19 cellular contexts compared by ENCODE assay signal in the genomic region with DNA sequence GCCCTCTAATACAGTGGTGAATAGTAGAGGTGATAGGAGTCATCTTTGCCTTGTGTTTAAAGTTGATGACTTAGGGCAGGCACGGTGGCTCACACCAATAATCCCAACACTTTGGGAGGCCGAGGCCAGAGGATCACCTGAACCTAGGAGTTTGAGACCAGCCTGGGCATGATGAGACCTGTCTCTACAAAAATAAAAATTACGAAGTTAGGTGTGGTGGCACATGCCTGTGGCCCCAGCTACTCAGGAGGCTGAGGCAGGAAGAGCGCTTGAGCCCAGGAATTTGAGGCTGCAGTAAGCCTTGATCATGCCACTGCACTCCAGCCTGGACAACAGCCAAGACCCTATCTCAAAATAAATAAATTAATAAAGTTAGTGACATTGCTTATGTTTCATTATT. TPM values are rescaled to one million over a fixed set of nuclear protein-coding genes. Genes with fewer than 3 reads are reported as not detected.
DNase-seq lines count a peak whose midpoint lies in the region; ATAC-seq, FAIRE-seq and TF ChIP-seq lines count a peak whose summit lies in the region.
"Had no signal": no experiment of that assay in that cellular context is flagged by ENCODE, and none has a peak within 500 bp of the region (broad histone marks: within the 10 kb centered on the region; RNA-seq: fewer than 3 reads in every experiment).

No MANE protein-coding gene starts in this region.

- intact Hi-C loops in activated naive CD4-positive, alpha-beta T cell treated with anti-CD3 and anti-CD28 coated beads for 36 hours (cut with micrococcal nuclease) = no loop called here
- intact Hi-C loops in IMR-90 (cut with micrococcal nuclease) = no loop called here

- H3K27ac ChIP-seq in IMR-90 (ENCODE audit: insufficient read depth, low read length) (no peak overlapping the region; the same call in 1 of the 2 replicates), neutrophil (peak overlapping the region; percentile 13), small intestine (ENCODE audit: low read depth in 1 of 2, low read length in 1 of 2) (no peak overlapping the region)
- H3K27ac ChIP-seq: BLaER1 treated with 17β-estradiol and CSF1 and Interleukin-3, amounts not matched to agents 10 nM and 100 nM; GM23248; KMS-11; PC-9 had no signal

- H4K8ac ChIP-seq in IMR-90 (ENCODE audit: low read depth in 2 of 2, low read length in 2 of 2) = no peak overlapping the region

- H3K36me3 ChIP-seq in IMR-90 (ENCODE audit: control insufficient read depth, insufficient read depth, low read length) (peaks cover 16% of the 10 kb centered on the region), neutrophil (peaks cover 60% of the 10 kb centered on the region), small intestine (ENCODE audit: control insufficient read depth in 2 of 2, insufficient read depth in 2 of 2, low read length in 2 of 2) (peaks cover under 1 to 11% of the 10 kb centered on the region in 2 donors)

- H3K4me3 ChIP-seq in IMR-90 (ENCODE audit: insufficient read depth, low read depth, low read length) (no peak overlapping the region), neutrophil (ENCODE audit: low read depth in 1 of 2, low read length in 1 of 2) (no peak overlapping the region), small intestine (ENCODE audit: low read depth in 1 of 2, low read length in 2 of 2) (no peak overlapping the region)
- H3K4me3 ChIP-seq: BLaER1 treated with 17β-estradiol and CSF1 and Interleukin-3, amounts not matched to agents 10 nM and 100 nM; GM23248; PC-9 had no signal

- H3K9me3 ChIP-seq in IMR-90 (ENCODE audit: control insufficient read depth, insufficient read depth, low read length) (no peaks in the 10 kb centered on the region), neutrophil (no peaks in the 10 kb centered on the region), small intestine (ENCODE audit: control insufficient read depth, low read depth) (no peaks in the 10 kb centered on the region)

- H3K56ac ChIP-seq in IMR-90 (ENCODE audit: extremely low read depth, insufficient read depth, low read length) = no peak overlapping the region

- no peak for TF ChIP-seq RAD21 in IMR-90 (IDR thresholded peaks at IDR 0.05; ENCODE audit: low read length)

- H2BK120ac ChIP-seq in IMR-90 (ENCODE audit: low read depth, low read length) = no peak overlapping the region

- no peak overlapping the region for H2BK15ac ChIP-seq in IMR-90 (ENCODE audit: low read depth, low read length)

- DNase-seq in activated naive CD4-positive, alpha-beta T cell treated with anti-CD3 and anti-CD28 coated beads for 36 hours = no peak
- no peak for DNase-seq in activated naive CD4-positive, alpha-beta T cell (lab: John Stamatoyannopoulos, UW)
- no peak for DNase-seq in IMR-90
- no peak for DNase-seq in central memory CD8-positive, alpha-beta T cell (ENCODE audit: low spot score in 2 of 2)
- no peak for DNase-seq in small intestine
- no peak for DNase-seq in HTR-8/SVneo (ENCODE audit: insufficient read length, low spot score)
- DNase-seq in cerebellar cortex (ENCODE audit: low spot score) = no peak
- DNase-seq: DND-41, GDM1, GM23248, MM.1S, NCI-H1105, NCI-H1694 treated with DMSO at 0.1 percent for 48 hours, NCI-H774, PC-9 had no signal

- no peak overlapping the region for H3K23ac ChIP-seq in IMR-90 (ENCODE audit: low read depth, low read length)

- H4K91ac ChIP-seq in IMR-90 (ENCODE audit: insufficient read depth, low read depth, low read length) = no peak overlapping the region

- H3K9me3 Mint-ChIP-seq in activated naive CD4-positive, alpha-beta T cell treated with anti-CD3 and anti-CD28 coated beads for 36 hours = no peaks in the 10 kb centered on the region
- no peaks in the 10 kb centered on the region for H3K9me3 Mint-ChIP-seq in central memory CD8-positive, alpha-beta T cell

- no peak overlapping the region for H3K18ac ChIP-seq in IMR-90 (ENCODE audit: low read depth, low read length)

- no TSS peak for BruUV-seq in IMR-90 (replicated peaks; lab: Mats Ljungman, UMichigan)

- 100% methylated on average over 1 of the region's 4 CpGs; no CpG with 5 or more reads in 1 of the 2 experiments for WGBS in IMR-90 (ENCODE audit: extremely low coverage in 2 of 2, insufficient read length in 1 of 2), 2 experiments
- 93 to 96% (median 93%) methylated on average over 4 of the region's 4 CpGs for WGBS in small intestine, 3 donors

- CTCF ChIA-PET in activated naive CD4-positive, alpha-beta T cell treated with anti-CD3 and anti-CD28 coated beads for 36 hours (lab: Charles Lee) = interaction anchor here (0.6 kb wide), 1 partner anchor 62 kb away, joined by 3 read pairs; no protein-coding TSS in a partner anchor
- CTCF ChIA-PET in IMR-90 (lab: Yijun Ruan, JAX) = no interaction called here

- H3K79me1 ChIP-seq in IMR-90 (ENCODE audit: low read depth in 1 of 2, low read length in 2 of 2) = peaks cover 16 to 50% of the 10 kb centered on the region in 2 experiments

- no peak overlapping the region for H3K14ac ChIP-seq in IMR-90 (replicated peaks; ENCODE audit: low read depth, low read length)

- H4K5ac ChIP-seq in IMR-90 (ENCODE audit: low read depth, low read length) = no peak overlapping the region

- FAIRE-seq in small intestine (lab: Jason Lieb, UNC) (no peak), HTR-8/SVneo (lab: Jason Lieb, UNC) (no peak)

- H2BK5ac ChIP-seq in IMR-90 (ENCODE audit: low read depth, low read length, poor library complexity, severe bottlenecking) = peak overlapping the region; percentile 13

- H3K9me1 ChIP-seq in IMR-90 (ENCODE audit: insufficient read depth, low read length) = peaks cover 9% of the 10 kb centered on the region

- ATAC-seq in IMR-90 (ENCODE audit: low read depth) = no peak
- no peak for ATAC-seq in central memory CD8-positive, alpha-beta T cell (replicated peaks; ENCODE audit: extremely low read depth, poor library complexity, severe bottlenecking)
- ATAC-seq: Right ventricle myocardium inferior had no signal

- H3K4me1 ChIP-seq in IMR-90 (ENCODE audit: control insufficient read depth, insufficient read depth, low read length) (no peaks in the 10 kb centered on the region; the same call in 1 of the 2 replicates), neutrophil (ENCODE audit: control insufficient read depth in 1 of 2, insufficient read depth in 1 of 2, low read depth in 1 of 2, low read length in 1 of 2) (no peaks in the 10 kb centered on the region), small intestine (ENCODE audit: control insufficient read depth in 2 of 2, insufficient read depth in 1 of 2, low read depth in 1 of 2, low read length in 1 of 2) (no peaks in the 10 kb centered on the region)
- H3K4me1 ChIP-seq: BLaER1 treated with 17β-estradiol and CSF1 and Interleukin-3, amounts not matched to agents 10 nM and 100 nM had no signal

- no peak overlapping the region for H2AK9ac ChIP-seq in IMR-90 (replicated peaks; ENCODE audit: low read depth, low read length, poor library complexity)

- TF ChIP-seq POLR2A in IMR-90 (IDR thresholded peaks at IDR 0.05; ENCODE audit: low read depth, low read length) = no peak

- no peak overlapping the region for H3K4me3 Mint-ChIP-seq in activated naive CD4-positive, alpha-beta T cell treated with anti-CD3 and anti-CD28 coated beads for 36 hours
- H3K4me3 Mint-ChIP-seq in central memory CD8-positive, alpha-beta T cell = no peak overlapping the region

- H3K27ac Mint-ChIP-seq in activated naive CD4-positive, alpha-beta T cell treated with anti-CD3 and anti-CD28 coated beads for 36 hours = peak overlapping the region; percentile 41
- H3K27ac Mint-ChIP-seq in central memory CD8-positive, alpha-beta T cell (ENCODE audit: low read depth) = peak overlapping the region; percentile 73

- no peaks in the 10 kb centered on the region for H3K27me3 Mint-ChIP-seq in activated naive CD4-positive, alpha-beta T cell treated with anti-CD3 and anti-CD28 coated beads for 36 hours (ENCODE audit: low read depth)
- H3K27me3 Mint-ChIP-seq in central memory CD8-positive, alpha-beta T cell = no peaks in the 10 kb centered on the region

- H3K4me1 Mint-ChIP-seq in activated naive CD4-positive, alpha-beta T cell treated with anti-CD3 and anti-CD28 coated beads for 36 hours (ENCODE audit: low read depth) = peaks cover 34% of the 10 kb centered on the region
- peaks cover 40% of the 10 kb centered on the region for H3K4me1 Mint-ChIP-seq in central memory CD8-positive, alpha-beta T cell

- dilution Hi-C loops in IMR-90 (cut with HindIII; ENCODE audit: low sequenced_read_pairs, unreplicated experiment) = no loop called here

- H3K4me2 ChIP-seq in IMR-90 (ENCODE audit: low read depth, low read length) = no peak overlapping the region
- H3K4me2 ChIP-seq: BLaER1 treated with 17β-estradiol and CSF1 and Interleukin-3, amounts not matched to agents 10 nM and 100 nM; KMS-11; PC-9 had no signal

- no peak overlapping the region for H2BK20ac ChIP-seq in IMR-90 (ENCODE audit: low read depth, low read length)

- H3K9ac ChIP-seq in IMR-90 (ENCODE audit: low read depth, low read length) = no peak overlapping the region
- H3K9ac ChIP-seq: BLaER1 treated with 17β-estradiol and CSF1 and Interleukin-3, amounts not matched to agents 10 nM and 100 nM; GM23248; KMS-11 had no signal

- no peaks in the 10 kb centered on the region for H3K27me3 ChIP-seq in IMR-90 (ENCODE audit: control insufficient read depth, insufficient read depth, low read length)
- H3K27me3 ChIP-seq in neutrophil = no peaks in the 10 kb centered on the region
- no peaks in the 10 kb centered on the region for H3K27me3 ChIP-seq in small intestine (ENCODE audit: control insufficient read depth in 2 of 2, insufficient read depth in 2 of 2, low read length in 2 of 2)
- H3K27me3 ChIP-seq: BLaER1 treated with 17β-estradiol and CSF1 and Interleukin-3, amounts not matched to agents 10 nM and 100 nM had no signal

- H4K20me1 ChIP-seq in IMR-90 (ENCODE audit: insufficient read depth, low read length) = peaks cover 41% of the 10 kb centered on the region

- no peak for TF ChIP-seq CTCF in IMR-90 (conservative IDR thresholded peaks at IDR 0.05; ENCODE audit: low read depth, low read length)
- no peak for TF ChIP-seq CTCF in neutrophil (IDR thresholded peaks at IDR 0.05)

- no peak overlapping the region for H2AK5ac ChIP-seq in IMR-90 (ENCODE audit: low read depth, low read length)

- H3K4ac ChIP-seq in IMR-90 (ENCODE audit: low read depth, low read length) = no peak overlapping the region

- POLR2A ChIA-PET in IMR-90 (lab: Charles Lee; ENCODE audit: unreplicated experiment) = no interaction called here

- H3K36me3 Mint-ChIP-seq in activated naive CD4-positive, alpha-beta T cell treated with anti-CD3 and anti-CD28 coated beads for 36 hours (ENCODE audit: low read depth) = peaks cover 43% of the 10 kb centered on the region
- H3K36me3 Mint-ChIP-seq in central memory CD8-positive, alpha-beta T cell (ENCODE audit: insufficient read depth) = peaks cover 46% of the 10 kb centered on the region

- in situ Hi-C loops in IMR-90 (cut with MboI; ENCODE audit: low sequenced_read_pairs) = no loop called here

- H2AFZ ChIP-seq in IMR-90 (replicated peaks; ENCODE audit: low read length, poor library complexity) = no peak overlapping the region
- H2AFZ ChIP-seq: GM23248, PC-9 had no signal

RNA-seq across cellular contexts. Expression of a gene that starts 26.6 kb away (rescaled TPM):
- total RNA-seq in activated naive CD4-positive, alpha-beta T cell treated with anti-CD3 and anti-CD28 coated beads for 36 hours = 100 to 1,000 TPM; 231 to 242 TPM
- 262 and 440 TPM in 2 replicates for total RNA-seq in IMR-90 (2012; rRNA removed)
- polyA plus RNA-seq in IMR-90 (2012; rRNA removed) (98.5 and 108 TPM in 2 replicates), small intestine (100 to 1,000 TPM in 1 of 3 donors, 10 to 100 TPM in 2; 76.2 to 106 (median 78.4) TPM)
- polyA plus RNA-seq in IMR-90 (2012; cell fraction: cytosol; rRNA removed) = 13.8 and 21.1 TPM in 2 replicates
- polyA plus RNA-seq in IMR-90 (2012; cell fraction: nucleus; rRNA removed; ENCODE audit: low replicate concordance) = 5.3 and 71.2 TPM in 2 replicates

RNA-seq across cellular contexts. Expression of a gene that starts 27.3 kb away (rescaled TPM):
- total RNA-seq in activated naive CD4-positive, alpha-beta T cell treated with anti-CD3 and anti-CD28 coated beads for 36 hours = 10 to 100 TPM; 12.1 to 16.4 TPM
- total RNA-seq in IMR-90 (2012; rRNA removed) = 14.7 and 16.9 TPM in 2 replicates
- polyA plus RNA-seq in IMR-90 (2012; rRNA removed) = 7.7 TPM in 2 replicates
- polyA plus RNA-seq in IMR-90 (2012; cell fraction: cytosol; rRNA removed) = 3.7 and 6.0 TPM in 2 replicates
- 4.1 and 12.0 TPM in 2 replicates for polyA plus RNA-seq in IMR-90 (2012; cell fraction: nucleus; rRNA removed; ENCODE audit: low replicate concordance)
- polyA plus RNA-seq in small intestine = 10 to 100 TPM in 2 of 3 donors, 1 to 10 TPM in 1; 6.3 to 17.0 (median 10.1) TPM

RNA-seq across cellular contexts. Expression of a gene that starts 28.2 kb away (rescaled TPM):
- 10 to 100 TPM; 46.0 to 48.8 TPM for total RNA-seq in activated naive CD4-positive, alpha-beta T cell treated with anti-CD3 and anti-CD28 coated beads for 36 hours
- total RNA-seq in IMR-90 (2012; rRNA removed) = 33.9 and 36.7 TPM in 2 replicates
- polyA plus RNA-seq in IMR-90 (2012; rRNA removed) (102 and 103 TPM in 2 replicates), small intestine (100 to 1,000 TPM in 1 of 3 donors, 10 to 100 TPM in 2; 53.2 to 222 (median 92.4) TPM)
- 69.6 and 70.1 TPM in 2 replicates for polyA plus RNA-seq in IMR-90 (2012; cell fraction: cytosol; rRNA removed)
- polyA plus RNA-seq in IMR-90 (2012; cell fraction: nucleus; rRNA removed; ENCODE audit: low replicate concordance) = 312 and 411 TPM in 2 replicates
